In the genomic region with DNA sequence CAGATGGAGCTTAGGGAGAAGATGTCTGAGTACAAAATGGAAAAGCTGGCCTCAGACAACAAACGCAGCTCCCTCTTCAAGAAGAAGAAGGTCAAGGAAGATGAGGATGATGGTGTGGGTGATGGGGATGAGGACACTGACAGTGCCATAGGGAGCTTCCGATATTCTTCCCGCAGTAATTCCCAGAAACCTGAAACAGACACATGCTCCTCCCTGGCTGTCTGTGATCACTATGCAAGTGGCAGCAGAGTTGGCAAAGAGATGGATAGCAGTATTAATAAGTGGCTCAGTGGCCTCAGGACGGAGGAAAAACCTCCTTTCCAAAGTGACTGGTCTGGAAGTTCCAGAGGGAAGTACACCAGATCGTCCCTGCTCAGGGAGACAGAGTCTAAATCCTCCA, we compare ENCODE assay signal across 36 cellular contexts. TPM values are rescaled to one million over a fixed set of nuclear protein-coding genes. Genes with fewer than 3 reads are reported as not detected.
"Had no signal": no experiment of that assay in that cellular context is flagged by ENCODE, and none has a peak within 500 bp of the region (broad histone marks: within the 10 kb centered on the region; RNA-seq: fewer than 3 reads in every experiment).

No MANE protein-coding gene starts in this region.

- ATAC-seq: Panc1, Right ventricle myocardium inferior, SK-N-SH treated with all-trans-retinoic acid at 6 μM for 48 hours had no signal

- H3K36me3 ChIP-seq: MG63 had no signal

- H3K4me3 ChIP-seq: MG63, PC-9, SJCRH30, SK-N-MC had no signal

- H3K9me3 ChIP-seq: MG63, SJCRH30 had no signal

- H3K4me1 ChIP-seq: SJCRH30 had no signal

- DNase-seq: Karpas-422, MG63, NCI-H1048, NCI-H1092 treated with DMSO at 0.1 percent for 48 hours, NCI-H1105 treated with DMSO at 0.1 percent for 48 hours, NCI-H1417, NCI-H1436, NCI-H146, NCI-H1694, NCI-H187, NCI-H1930, NCI-H2029 treated with DMSO at 0.1 percent for 48 hours, NCI-H2081 treated with DMSO at 0.1 percent for 48 hours, NCI-H2107, NCI-H2171, NCI-H226, NCI-H446 treated with DMSO at 0.1 percent for 48 hours, NCI-H510A, NCI-H524, NCI-H526, NCI-H69, NCI-H748 treated with DMSO at 0.1 percent for 48 hours, NCI-H82, PC-9, SHP77, SIG-M5, SJCRH30 had no signal

- H3K4me2 ChIP-seq: KMS-11, PC-9 had no signal

- H2AFZ ChIP-seq: PC-9 had no signal

- H3K27me3 ChIP-seq: SJCRH30 had no signal

- H3K9ac ChIP-seq: KMS-11 had no signal

- H3K27ac ChIP-seq: KMS-11, PC-9, RWPE1, SJCRH30, SK-N-MC had no signal

RNA-seq across cellular contexts. Expression of a gene that starts 33.8 kb away (rescaled TPM):
- total RNA-seq: OCI-LY7, PC-9, SK-MEL-5 had no signal

RNA-seq across cellular contexts. Expression of a gene that starts 37.5 kb away (rescaled TPM):
- total RNA-seq: LHCN-M2, OCI-LY7, PC-9, SK-MEL-5 had no signal
